Comparison of ENCODE assay signal across 1 cellular context in the genomic region with DNA sequence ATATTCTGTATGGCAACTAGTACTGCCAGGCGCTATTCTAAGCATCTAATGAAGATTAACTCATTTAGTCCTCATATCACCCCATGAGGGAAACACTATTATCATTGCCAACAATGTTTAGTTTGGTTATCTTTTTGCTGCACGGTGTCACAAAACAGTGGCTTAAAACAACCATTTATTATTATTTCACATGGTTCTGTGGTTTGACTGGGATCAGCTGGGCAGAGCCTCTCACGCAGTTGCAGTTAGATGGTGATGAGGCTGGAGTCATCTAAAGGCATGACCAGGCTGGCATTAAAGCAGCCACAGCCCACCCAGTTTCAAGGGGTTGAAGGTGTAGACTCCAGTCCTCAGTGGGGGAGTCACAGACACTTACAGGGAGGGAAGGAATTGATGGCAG.
TF ChIP-seq lines count a peak whose summit lies in the region.

No MANE protein-coding gene starts in this region.

TF ChIP-seq in H1, 55 proteins besides CTCF, POLR2A, EP300 and RAD21:
- TF ChIP-seq, protein P1, sequence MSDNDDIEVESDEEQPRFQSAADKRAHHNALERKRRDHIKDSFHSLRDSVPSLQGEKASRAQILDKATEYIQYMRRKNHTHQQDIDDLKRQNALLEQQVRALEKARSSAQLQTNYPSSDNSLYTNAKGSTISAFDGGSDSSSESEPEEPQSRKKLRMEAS (IDR thresholded peaks at IDR 0.05), result no peak
- TF ChIP-seq RXRA (IDR thresholded peaks at IDR 0.05; ENCODE audit: insufficient read depth, low read depth, low read length), result no peak
- no peak for TF ChIP-seq SRF (IDR thresholded peaks at IDR 0.05; ENCODE audit: low read depth, low read length)
- no peak for TF ChIP-seq FOSL1 (IDR thresholded peaks at IDR 0.05; ENCODE audit: insufficient read depth, low read depth, low read length)
- no peak for TF ChIP-seq SIX5 (IDR thresholded peaks at IDR 0.05; ENCODE audit: low read depth, low read length)
- no peak for TF ChIP-seq TAF7 (optimal IDR thresholded peaks at IDR 0.05; ENCODE audit: borderline replicate concordance, low read depth, low read length)
